11 cellular contexts compared by ENCODE assay signal in the genomic region with DNA sequence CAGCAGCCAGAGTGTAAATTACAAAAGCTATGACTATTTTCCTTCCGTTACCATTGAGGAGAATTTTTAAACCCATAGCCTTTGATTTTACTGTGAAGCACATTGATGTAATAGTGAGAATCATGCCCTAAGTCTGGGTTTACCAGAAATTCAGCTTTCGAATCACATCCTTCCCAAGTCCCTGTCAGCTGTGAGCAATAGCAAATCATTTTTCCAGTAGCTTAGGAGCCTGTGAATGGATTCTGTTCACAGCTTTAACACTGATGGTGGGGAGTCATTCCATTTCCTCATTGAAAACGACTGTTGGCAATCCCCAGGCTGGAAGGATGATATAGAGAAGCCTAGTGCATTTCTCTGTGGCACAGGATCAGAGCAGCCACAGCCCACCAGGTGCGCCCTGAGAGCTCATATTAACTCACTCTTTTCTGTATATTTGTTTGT.
DNase-seq lines count a peak whose midpoint lies in the region; ATAC-seq lines count a peak whose summit lies in the region.
"Had no signal": no experiment of that assay in that cellular context is flagged by ENCODE, and none has a peak within 500 bp of the region (broad histone marks: within the 10 kb centered on the region; RNA-seq: fewer than 3 reads in every experiment).

No MANE protein-coding gene starts in this region.

- no peak overlapping the region for H4K91ac ChIP-seq in mesenchymal stem cell (ENCODE audit: low read length)

- no peak overlapping the region for H3K27ac ChIP-seq in mesenchymal stem cell (ENCODE audit: low read length, poor library complexity, severe bottlenecking)
- H3K27ac ChIP-seq: left lung had no signal

- ATAC-seq in GM18511 (IDR thresholded peaks at IDR 0.05; ENCODE audit: unreplicated experiment) (peak; percentile 27), GM21529 (IDR thresholded peaks at IDR 0.05; ENCODE audit: unreplicated experiment) (peak; percentile 45), GM19035 (IDR thresholded peaks at IDR 0.05; ENCODE audit: unreplicated experiment) (no peak)
- ATAC-seq: left lung, Right ventricle myocardium inferior had no signal

- no peak overlapping the region for H3K4ac ChIP-seq in mesenchymal stem cell (ENCODE audit: low read depth in 1 of 2, low read length in 2 of 2)

- no peak overlapping the region for H2BK12ac ChIP-seq in mesenchymal stem cell (ENCODE audit: low read length in 2 of 2)

- H3K4me3 ChIP-seq in mesenchymal stem cell (ENCODE audit: insufficient read depth in 1 of 2, low read depth in 1 of 2, low read length in 2 of 2), result no peak overlapping the region
- H3K4me3 ChIP-seq: left lung had no signal

- WGBS in mesenchymal stem cell, result 93% methylated on average over 3 of the region's 4 CpGs

- no peak overlapping the region for H3K4me2 ChIP-seq in mesenchymal stem cell (ENCODE audit: low read length, poor library complexity, severe bottlenecking)

- no peak overlapping the region for H2BK5ac ChIP-seq in mesenchymal stem cell (ENCODE audit: low read depth, low read length, poor library complexity, severe bottlenecking)

- no peaks in the 10 kb centered on the region for H3K4me1 ChIP-seq in mesenchymal stem cell (ENCODE audit: control insufficient read depth, insufficient read depth, low read depth, low read length)

- no peaks in the 10 kb centered on the region for H3K36me3 ChIP-seq in mesenchymal stem cell (ENCODE audit: control insufficient read depth in 1 of 2, insufficient read depth in 2 of 2, low read depth in 1 of 2, low read length in 2 of 2)
- H3K36me3 ChIP-seq: left lung had no signal

- DNase-seq in NCI-H345 treated with DMSO at 0.1 percent for 48 hours (lab: John Stamatoyannopoulos, UW; ENCODE audit: unreplicated experiment) (peak; percentile 49), mesenchymal stem cell (no peak), AG08396 (ENCODE audit: low spot score) (no peak), nucleus accumbens (lab: John Stamatoyannopoulos, UW) (no peak)
- DNase-seq in NK-92 treated with Interleukin-12 subunit alpha and Interleukin-12 subunit beta, amount 100 ng/mL, for 24 hours (lab: John Stamatoyannopoulos, UW), result no peak
- DNase-seq: left lung, NCI-H1105 treated with DMSO at 0.1 percent for 48 hours had no signal

- H2BK120ac ChIP-seq in mesenchymal stem cell (ENCODE audit: low read depth, low read length), result no peak overlapping the region

- H3K23ac ChIP-seq in mesenchymal stem cell (ENCODE audit: low read length in 2 of 2), result no peak overlapping the region

- peak overlapping the region; percentile 13 for H2AK5ac ChIP-seq in mesenchymal stem cell (ENCODE audit: low read length, severe bottlenecking)

- H2BK15ac ChIP-seq in mesenchymal stem cell (ENCODE audit: low read depth, poor library complexity, severe bottlenecking), result no peak overlapping the region

- no peaks in the 10 kb centered on the region for H3K27me3 ChIP-seq in mesenchymal stem cell (ENCODE audit: control insufficient read depth in 1 of 2, insufficient read depth in 1 of 2, low read length in 2 of 2)
- H3K27me3 ChIP-seq: left lung had no signal

- H3K9ac ChIP-seq in mesenchymal stem cell (ENCODE audit: low read length), result no peak overlapping the region

- H3K9me3 ChIP-seq in mesenchymal stem cell (ENCODE audit: control insufficient read depth, low read length), result no peaks in the 10 kb centered on the region
- H3K9me3 ChIP-seq: left lung had no signal

- no peak overlapping the region for H3K14ac ChIP-seq in mesenchymal stem cell (ENCODE audit: low read length in 2 of 2)

- H3K79me1 ChIP-seq in mesenchymal stem cell (replicated peaks; ENCODE audit: low read length, poor library complexity, severe bottlenecking), result no peaks in the 10 kb centered on the region

- no peak overlapping the region for H2AFZ ChIP-seq in mesenchymal stem cell (ENCODE audit: low read depth, low read length)

- H4K8ac ChIP-seq in mesenchymal stem cell (ENCODE audit: low read length), result no peak overlapping the region

- no peak overlapping the region for H3K18ac ChIP-seq in mesenchymal stem cell (ENCODE audit: low read depth in 1 of 2, low read length in 2 of 2)
